Comparison of ENCODE assay signal across 9 cellular contexts in genomic region chr22:41417622-41418390, GRCh38. TPM values are rescaled to one million over a fixed set of nuclear protein-coding genes. Genes with fewer than 3 reads are reported as not detected.
DNase-seq lines count a peak whose midpoint lies in the region; ATAC-seq and TF ChIP-seq lines count a peak whose summit lies in the region.
"Had no signal": no experiment of that assay in that cellular context is flagged by ENCODE, and none has a peak within 500 bp of the region (broad histone marks: within the 10 kb centered on the region; RNA-seq: fewer than 3 reads in every experiment).

No MANE protein-coding gene starts in this region.

- H3K79me2 ChIP-seq in fibroblast of lung (ENCODE audit: control insufficient read depth, insufficient read depth, low read length): no peaks in the 10 kb centered on the region

- peaks cover 9% of the 10 kb centered on the region for H3K4me1 Mint-ChIP-seq in mesothelial cell of epicardium

- H3K4me1 ChIP-seq in fibroblast of lung (ENCODE audit: control insufficient read depth, extremely low read depth, insufficient read depth, low read length) (peaks cover 8% of the 10 kb centered on the region), mucosa of rectum (ENCODE audit: control insufficient read depth in 2 of 2, insufficient read depth in 2 of 2, low read length in 2 of 2) (peaks cover 23 to 32% of the 10 kb centered on the region in 2 donors), tibial nerve (peaks cover 0 to 58% (median 41%) of the 10 kb centered on the region in 4 donors)

- no peak overlapping the region for H3K4me3 Mint-ChIP-seq in mesothelial cell of epicardium

- H3K9me3 ChIP-seq in fibroblast of lung (ENCODE audit: control insufficient read depth, insufficient read depth, low read depth, low read length) (no peaks in the 10 kb centered on the region), mucosa of rectum (ENCODE audit: control insufficient read depth in 2 of 2, low read length in 2 of 2) (no peaks in the 10 kb centered on the region), tibial nerve (no peaks in the 10 kb centered on the region)

- no peak overlapping the region for H2AFZ ChIP-seq in fibroblast of lung (ENCODE audit: low read length)

- H3K36me3 ChIP-seq in fibroblast of lung (ENCODE audit: control insufficient read depth, insufficient read depth, low read length) (no peaks in the 10 kb centered on the region), mucosa of rectum (ENCODE audit: control insufficient read depth in 2 of 2, insufficient read depth in 2 of 2, low read length in 2 of 2) (no peaks in the 10 kb centered on the region), tibial nerve (peaks cover 0 to 5% (median 0%) of the 10 kb centered on the region in 3 donors)

- no peaks in the 10 kb centered on the region for H3K27me3 Mint-ChIP-seq in mesothelial cell of epicardium (ENCODE audit: low read depth)

- H3K9me3 Mint-ChIP-seq in mesothelial cell of epicardium: no peaks in the 10 kb centered on the region

- no peak overlapping the region for H3K4me2 ChIP-seq in fibroblast of lung (ENCODE audit: extremely low read depth, insufficient read depth, low read length)

- TF ChIP-seq EP300 in tibial nerve (IDR thresholded peaks at IDR 0.05): peak; percentile 92 to 99

- peak in 1 of 2 donors; percentile 69 for TF ChIP-seq POLR2A in tibial nerve (IDR thresholded peaks at IDR 0.05)

- no peak overlapping the region for H3K27ac Mint-ChIP-seq in mesothelial cell of epicardium

- H3K27ac ChIP-seq in VCaP (peak overlapping the region; percentile 94), fibroblast of lung (ENCODE audit: insufficient read depth, low read length) (no peak overlapping the region), mucosa of rectum (ENCODE audit: low read depth in 2 of 2, low read length in 2 of 2) (peak overlapping the region; percentile 52 to 67), tibial nerve (peak overlapping the region; percentile 57 to 100 (median 92))

- 38 to 42% methylated on average over 10 to 12 of the region's 13 CpGs for WGBS in tibial nerve, 2 donors

- DNase-seq in fibroblast of lung (ENCODE audit: low read depth in 2 of 2) (peak; percentile 11 to 39), tibial nerve (ENCODE audit: low spot score in 2 of 2) (peak; percentile 67 to 77), mesothelial cell of epicardium (ENCODE audit: low spot score in 2 of 2, unreplicated experiment in 2 of 2) (no peak), NCI-H2171 treated with DMSO at 0.1 percent for 48 hours (lab: John Stamatoyannopoulos, UW) (no peak), DMS79 treated with DMSO at 0.1 percent for 48 hours (lab: John Stamatoyannopoulos, UW) (no peak)
- DNase-seq: NCI-H526 treated with DMSO at 0.1 percent for 48 hours had no signal

- ATAC-seq in GM18517 (IDR thresholded peaks at IDR 0.05; ENCODE audit: unreplicated experiment): no peak

- H3K9ac ChIP-seq in fibroblast of lung (ENCODE audit: insufficient read depth, low read length) (no peak overlapping the region), mucosa of rectum (ENCODE audit: low read depth in 1 of 2, low read length in 2 of 2) (peak overlapping the region in 1 of 2 donors; percentile 9)

- H3K27me3 ChIP-seq in fibroblast of lung (ENCODE audit: control insufficient read depth, insufficient read depth, low read length) (no peaks in the 10 kb centered on the region), mucosa of rectum (ENCODE audit: control insufficient read depth in 2 of 2, insufficient read depth in 2 of 2, low read length in 2 of 2) (no peaks in the 10 kb centered on the region), tibial nerve (no peaks in the 10 kb centered on the region)

- no peak overlapping the region for H3K4me3 ChIP-seq in fibroblast of lung (replicated peaks in 1 of 4; ENCODE audit: control extremely low read depth in 1 of 4, insufficient read depth in 1 of 4, low read depth in 3 of 4, low read length in 4 of 4)
- H3K4me3 ChIP-seq in mucosa of rectum (ENCODE audit: low read length in 2 of 2): no peak overlapping the region
- no peak overlapping the region for H3K4me3 ChIP-seq in tibial nerve

- no peaks in the 10 kb centered on the region for H4K20me1 ChIP-seq in fibroblast of lung (ENCODE audit: control insufficient read depth, extremely low read depth, insufficient read depth, low read length)

- no peak for TF ChIP-seq CTCF in VCaP (conservative IDR thresholded peaks at IDR 0.05)
- no peak for TF ChIP-seq CTCF in fibroblast of lung (conservative IDR thresholded peaks at IDR 0.05 in 1 of 2, IDR thresholded peaks at IDR 0.05 in 1 of 2; ENCODE audit: low read depth in 1 of 2, low read length in 2 of 2)
- no peak for TF ChIP-seq CTCF in tibial nerve (IDR thresholded peaks at IDR 0.05)
- TF ChIP-seq CTCF in mesothelial cell of epicardium (IDR thresholded peaks at IDR 0.05; ENCODE audit: unreplicated experiment): no peak

- peaks cover 2% of the 10 kb centered on the region for H3K36me3 Mint-ChIP-seq in mesothelial cell of epicardium

RNA-seq across cellular contexts. Expression of gene TOB2, which starts 28.8 kb away (rescaled TPM):
- total RNA-seq in fibroblast of lung: 19.5 and 20.6 TPM in 2 replicates
- polyA plus RNA-seq in fibroblast of lung: 19.5 and 20.9 TPM in 2 replicates
- 25.6 and 32.7 TPM in 2 replicates for polyA plus RNA-seq in fibroblast of lung (2012)
- polyA minus RNA-seq in fibroblast of lung (ENCODE audit: low replicate concordance): 71.1 and 71.9 TPM in 2 replicates
- 10 to 100 TPM; 50.8 to 67.3 (median 56.9) TPM for total RNA-seq in tibial nerve
- 40.2 to 44.0 TPM (median 42.1 TPM) in 3 replicates for total RNA-seq in mesothelial cell of epicardium

RNA-seq across cellular contexts. Expression of gene TEF, which starts 36.1 kb away (rescaled TPM):
- total RNA-seq in fibroblast of lung (14.9 and 22.5 TPM in 2 replicates), tibial nerve (10 to 100 TPM; 20.1 to 49.4 (median 43.9) TPM), mesothelial cell of epicardium (10.4 to 10.5 TPM (median 10.4 TPM) in 3 replicates)
- 8.2 and 9.0 TPM in 2 replicates for polyA plus RNA-seq in fibroblast of lung
- polyA plus RNA-seq in fibroblast of lung (2012): 8.0 and 9.7 TPM in 2 replicates
- 82.9 and 121 TPM in 2 replicates for polyA minus RNA-seq in fibroblast of lung (ENCODE audit: low replicate concordance)

RNA-seq across cellular contexts. Expression of gene PHF5A, which starts 50.7 kb away (rescaled TPM):
- total RNA-seq in fibroblast of lung (63.3 and 64.2 TPM in 2 replicates), tibial nerve (10 to 100 TPM; 32.6 to 51.5 (median 36.4) TPM), mesothelial cell of epicardium (38.0 to 47.8 TPM (median 44.2 TPM) in 3 replicates)
- 61.5 and 82.7 TPM in 2 replicates for polyA plus RNA-seq in fibroblast of lung
- polyA plus RNA-seq in fibroblast of lung (2012): 41.9 and 53.4 TPM in 2 replicates
- polyA minus RNA-seq in fibroblast of lung (ENCODE audit: low replicate concordance): 16.5 and 18.3 TPM in 2 replicates

RNA-seq across cellular contexts. Expression of gene ACO2, which starts 51.1 kb away (rescaled TPM):
- total RNA-seq in fibroblast of lung: 60.4 and 80.3 TPM in 2 replicates
- polyA plus RNA-seq in fibroblast of lung: 37.6 and 52.6 TPM in 2 replicates
- 58.1 and 76.0 TPM in 2 replicates for polyA plus RNA-seq in fibroblast of lung (2012)
- 145 and 147 TPM in 2 replicates for polyA minus RNA-seq in fibroblast of lung (ENCODE audit: low replicate concordance)
- 10 to 100 TPM; 69.9 to 91.1 (median 76.4) TPM for total RNA-seq in tibial nerve
- total RNA-seq in mesothelial cell of epicardium: 66.9 to 69.9 TPM (median 69.4 TPM) in 3 replicates

Comparison
In these comparisons a context has a peak if more than half of its experiments do, and no peak if none do; other contexts are left out.
1. DNase-seq: peak in fibroblast of lung (2 of 2) and tibial nerve (2 of 2); none in mesothelial cell of epicardium (0 of 2), NCI-H2171 treated with DMSO at 0.1 percent for 48 hours (single experiment) and DMS79 treated with DMSO at 0.1 percent for 48 hours (single experiment).